10 cellular contexts compared by ENCODE assay signal in genomic region chr22:28029201-28029948, GRCh38.
A peak's percentile ranks its signal among the peaks of the same experiment; 100 is the strongest.
DNase-seq lines count a peak whose midpoint lies in the region; ATAC-seq and TF ChIP-seq lines count a peak whose summit lies in the region.
"Had no signal": no experiment of that assay in that cellular context is flagged by ENCODE, and none has a peak within 500 bp of the region (broad histone marks: within the 10 kb centered on the region; RNA-seq: fewer than 3 reads in every experiment).

No MANE protein-coding gene starts in this region.

- H3K9me3 Mint-ChIP-seq in stimulated activated memory B cell treated with anti-CD40 and anti-IgM and Interleukin-4, amounts not matched to agents 10 μg/mL and 1 μg/mL and 100 μg/mL, for 72 hours = no peaks in the 10 kb centered on the region

- H3K27me3 Mint-ChIP-seq in stimulated activated memory B cell treated with anti-CD40 and anti-IgM and Interleukin-4, amounts not matched to agents 10 μg/mL and 1 μg/mL and 100 μg/mL, for 72 hours = peaks cover 15% of the 10 kb centered on the region

- H3K4me3 Mint-ChIP-seq in stimulated activated memory B cell treated with anti-CD40 and anti-IgM and Interleukin-4, amounts not matched to agents 10 μg/mL and 1 μg/mL and 100 μg/mL, for 72 hours = no peak overlapping the region
- H3K4me3 Mint-ChIP-seq: stimulated activated naive B cell treated with anti-CD40 and anti-IgM and Interleukin-4, amounts not matched to agents 10 μg/mL and 1 μg/mL and 100 μg/mL, for 72 hours had no signal

- H3K36me3 Mint-ChIP-seq in stimulated activated memory B cell treated with anti-CD40 and anti-IgM and Interleukin-4, amounts not matched to agents 10 μg/mL and 1 μg/mL and 100 μg/mL, for 72 hours = no peaks in the 10 kb centered on the region
- H3K36me3 Mint-ChIP-seq: stimulated activated naive B cell treated with anti-CD40 and anti-IgM and Interleukin-4, amounts not matched to agents 10 μg/mL and 1 μg/mL and 100 μg/mL, for 72 hours had no signal

- H3K27me3 ChIP-seq in left ventricle myocardium inferior (ENCODE audit: low read depth) (no peaks in the 10 kb centered on the region), subcutaneous abdominal adipose tissue (ENCODE audit: control insufficient read depth in 5 of 5, insufficient read depth in 4 of 5, low read length in 5 of 5) (no peaks in the 10 kb centered on the region)

- H3K9me3 ChIP-seq in left ventricle myocardium inferior (replicated peaks) (no peaks in the 10 kb centered on the region), subcutaneous abdominal adipose tissue (ENCODE audit: control insufficient read depth in 5 of 5, low read length in 5 of 5) (no peaks in the 10 kb centered on the region)

- H3K36me3 ChIP-seq in left ventricle myocardium inferior (no peaks in the 10 kb centered on the region), subcutaneous abdominal adipose tissue (ENCODE audit: control insufficient read depth in 5 of 5, insufficient read depth in 5 of 5, low read length in 5 of 5) (peaks cover 0 to 33% (median 18%) of the 10 kb centered on the region in 5 donors)

- ATAC-seq in GM21360 (IDR thresholded peaks at IDR 0.05; ENCODE audit: unreplicated experiment) (no peak), HG02623 (IDR thresholded peaks at IDR 0.05; ENCODE audit: unreplicated experiment) (no peak), GM21528 (IDR thresholded peaks at IDR 0.05; ENCODE audit: low FRiP score, unreplicated experiment) (no peak)
- ATAC-seq in stimulated activated memory B cell treated with anti-CD40 and anti-IgM and Interleukin-4, amounts not matched to agents 10 μg/mL and 1 μg/mL and 100 μg/mL, for 72 hours = no peak
- ATAC-seq: HCT116 had no signal

- H3K4me3 ChIP-seq in left ventricle myocardium inferior (no peak overlapping the region), subcutaneous abdominal adipose tissue (ENCODE audit: low read depth in 1 of 5, low read length in 5 of 5) (no peak overlapping the region)

- no peak overlapping the region for H3K27ac Mint-ChIP-seq in stimulated activated memory B cell treated with anti-CD40 and anti-IgM and Interleukin-4, amounts not matched to agents 10 μg/mL and 1 μg/mL and 100 μg/mL, for 72 hours
- H3K27ac Mint-ChIP-seq: stimulated activated naive B cell treated with anti-CD40 and anti-IgM and Interleukin-4, amounts not matched to agents 10 μg/mL and 1 μg/mL and 100 μg/mL, for 72 hours had no signal

- no peak overlapping the region for H3K9ac ChIP-seq in subcutaneous abdominal adipose tissue (ENCODE audit: low read length in 5 of 5)

- H3K27ac ChIP-seq in left ventricle myocardium inferior (replicated peaks) (peak overlapping the region; percentile 81), subcutaneous abdominal adipose tissue (ENCODE audit: low read depth, low read length) (peak overlapping the region; percentile 64)

- H3K4me1 ChIP-seq in left ventricle myocardium inferior (peaks cover 80% of the 10 kb centered on the region), subcutaneous abdominal adipose tissue (ENCODE audit: control insufficient read depth in 5 of 5, insufficient read depth in 5 of 5, low read length in 5 of 5) (peaks cover 8 to 54% (median 30%) of the 10 kb centered on the region in 5 donors)

- no peak for TF ChIP-seq CTCF in left ventricle myocardium inferior (IDR thresholded peaks at IDR 0.05; ENCODE audit: borderline replicate concordance)

- DNase-seq in M059J (ENCODE audit: low read depth) = peak; percentile 91
- peak; percentile 35 for DNase-seq in RPMI7951 (ENCODE audit: low read depth)
- peak; percentile 45 for DNase-seq in left ventricle myocardium inferior
- DNase-seq: stimulated activated naive B cell treated with anti-CD40 and anti-IgM and Interleukin-4, amounts not matched to agents 10 μg/mL and 1 μg/mL and 100 μg/mL, for 72 hours had no signal

- intact Hi-C loops in left ventricle myocardium inferior (cut with micrococcal nuclease) = no loop called here

- no peaks in the 10 kb centered on the region for H3K4me1 Mint-ChIP-seq in stimulated activated memory B cell treated with anti-CD40 and anti-IgM and Interleukin-4, amounts not matched to agents 10 μg/mL and 1 μg/mL and 100 μg/mL, for 72 hours
- H3K4me1 Mint-ChIP-seq: stimulated activated naive B cell treated with anti-CD40 and anti-IgM and Interleukin-4, amounts not matched to agents 10 μg/mL and 1 μg/mL and 100 μg/mL, for 72 hours had no signal

Comparison
In these comparisons a context has a peak if more than half of its experiments do, and no peak if none do; other contexts are left out.
1. DNase-seq: peak in every context shown above with its lines; median percentile 91 in M059J; 45 in left ventricle myocardium inferior; 35 in RPMI7951.